In the genomic region with DNA sequence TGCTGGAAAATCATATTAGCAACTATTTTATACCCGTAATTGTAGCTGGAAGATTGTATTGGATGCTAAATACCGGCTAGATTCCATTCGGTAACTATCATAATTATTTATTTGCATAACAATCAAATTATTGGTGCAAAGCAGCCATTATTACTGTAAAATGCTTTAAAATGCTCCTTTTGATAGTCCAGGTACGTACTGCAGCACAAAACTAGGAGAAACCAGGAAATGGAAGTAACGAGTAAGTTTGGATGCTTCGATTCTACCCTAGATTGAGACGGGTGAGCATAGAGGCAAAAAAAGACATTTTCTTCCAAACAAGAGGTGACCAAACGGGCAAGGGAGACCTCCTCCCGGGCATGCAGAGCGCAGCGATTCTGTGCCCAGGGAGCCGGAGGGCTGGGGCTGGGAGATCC, we compare ENCODE assay signal across 8 cellular contexts. TPM values are rescaled to one million over a fixed set of nuclear protein-coding genes. Genes with fewer than 3 reads are reported as not detected.
DNase-seq lines count a peak whose midpoint lies in the region; ATAC-seq and TF ChIP-seq lines count a peak whose summit lies in the region.

No MANE protein-coding gene starts in this region.

- no peak overlapping the region for H2BK120ac ChIP-seq in neuronal stem cell (ENCODE audit: low read depth, low read length)

- POLR2A ChIA-PET in OCI-LY7 (lab: Charles Lee), result interaction anchor here (0.5 to 0.9 kb wide), 3 partner anchors 26 to 272 kb away, joined by 3 to 4 read pairs (median 3); no protein-coding TSS in a partner anchor

- 4 to 5% methylated on average over 12 of the region's 12 CpGs for WGBS in esophagus, 2 donors
- WGBS in neuronal stem cell (ENCODE audit: extremely low coverage in 2 of 2, insufficient read length in 2 of 2, insufficient replicate concordance in 1 of 2), 2 donors, result no CpG with 5 or more reads among the region's 12 CpGs

- H3K9me3 ChIP-seq in OCI-LY7 (ENCODE audit: low read length) (no peaks in the 10 kb centered on the region), esophagus (ENCODE audit: control insufficient read depth in 2 of 2, insufficient read depth in 1 of 2, low read depth in 1 of 2, low read length in 1 of 2) (no peaks in the 10 kb centered on the region), neuronal stem cell (replicated peaks in 1 of 2; ENCODE audit: control insufficient read depth in 2 of 2, insufficient read depth in 1 of 2, low read depth in 1 of 2, low read length in 2 of 2) (no peaks in the 10 kb centered on the region)

- peak overlapping the region; percentile 96 for H2BK5ac ChIP-seq in neuronal stem cell (ENCODE audit: low read length)

- no peak overlapping the region for H3K4ac ChIP-seq in neuronal stem cell (ENCODE audit: low read length)

- peaks cover 2% of the 10 kb centered on the region for H3K79me1 ChIP-seq in neuronal stem cell (ENCODE audit: low read depth, low read length)

- intact Hi-C loops in OCI-LY7 (cut with micrococcal nuclease; ENCODE audit: unreplicated experiment), result loop anchor here (10.0 kb wide), 1 partner anchor 178 kb away; the partner anchor contains the start of gene KIZ
- intact Hi-C loops in sciatic nerve (cut with DNase I), result no loop called here

- no peak overlapping the region for H3K14ac ChIP-seq in neuronal stem cell (ENCODE audit: low read length)

- H3K27ac ChIP-seq in 22Rv1, result peak overlapping the region; percentile 86
- peak overlapping the region; percentile 72 for H3K27ac ChIP-seq in OCI-LY7 (ENCODE audit: low read depth, low read length, poor library complexity, severe bottlenecking)
- peak overlapping the region; percentile 94 to 95 for H3K27ac ChIP-seq in esophagus (ENCODE audit: low read depth in 2 of 2, low read length in 1 of 2)
- peak overlapping the region; percentile 57 for H3K27ac ChIP-seq in neuronal stem cell (replicated peaks; ENCODE audit: low read length)

- H3K4me1 ChIP-seq in OCI-LY7 (ENCODE audit: insufficient read depth, low read length, poor library complexity, severe bottlenecking) (peaks cover 17% of the 10 kb centered on the region), esophagus (ENCODE audit: control insufficient read depth in 2 of 2, insufficient read depth in 2 of 2, low read length in 1 of 2) (peaks cover 0 to 2% of the 10 kb centered on the region in 2 donors), neuronal stem cell (ENCODE audit: control insufficient read depth in 2 of 2, insufficient read depth in 1 of 2, low read depth in 1 of 2, low read length in 2 of 2) (peaks cover 0 to 3% of the 10 kb centered on the region in 2 donors)

- H3K4me3 ChIP-seq in OCI-LY7 (ENCODE audit: low read depth, low read length, poor library complexity, severe bottlenecking) (peak overlapping the region; percentile 95), esophagus (ENCODE audit: low read depth in 1 of 2, low read length in 2 of 2) (peak overlapping the region; percentile 66 to 90), neuronal stem cell (ENCODE audit: low read length in 2 of 2) (peak overlapping the region; percentile 57 to 90)

- H4K20me1 ChIP-seq in OCI-LY7 (ENCODE audit: insufficient read depth, low read length), result peaks cover 16% of the 10 kb centered on the region; the same call in 1 of the 2 replicates

- H3K36me3 ChIP-seq in OCI-LY7 (ENCODE audit: insufficient read depth, low read length) (peaks cover 18% of the 10 kb centered on the region), esophagus (ENCODE audit: control insufficient read depth in 2 of 2, insufficient read depth in 2 of 2, low read length in 1 of 2) (no peaks in the 10 kb centered on the region), neuronal stem cell (replicated peaks in 1 of 2; ENCODE audit: control insufficient read depth in 2 of 2, insufficient read depth in 2 of 2, low read length in 2 of 2) (peaks cover 0 to 8% of the 10 kb centered on the region in 2 donors)

- H3K4me2 ChIP-seq in OCI-LY7 (ENCODE audit: low read length) (peak overlapping the region; percentile 92), neuronal stem cell (ENCODE audit: insufficient read depth, low read length, poor library complexity, severe bottlenecking) (peak overlapping the region; percentile 50)

- H3K79me2 ChIP-seq in OCI-LY7 (ENCODE audit: insufficient read depth, low read depth, low read length), result peaks cover 45% of the 10 kb centered on the region

- CTCF ChIA-PET in OCI-LY7 (lab: Charles Lee; ENCODE audit: unreplicated experiment), result interaction anchor here (0.6 kb wide), 1 partner anchor 662 kb away, joined by 3 read pairs; no protein-coding TSS in a partner anchor

- no peak overlapping the region for H2AK5ac ChIP-seq in neuronal stem cell (ENCODE audit: low read depth, low read length)

- no peak overlapping the region for H2BK15ac ChIP-seq in neuronal stem cell (ENCODE audit: low read length)

- H2BK12ac ChIP-seq in neuronal stem cell (ENCODE audit: low read length), result no peak overlapping the region

- H3K27me3 ChIP-seq in esophagus (ENCODE audit: control insufficient read depth in 1 of 2, insufficient read depth in 2 of 2, low read length in 2 of 2) (no peaks in the 10 kb centered on the region), neuronal stem cell (ENCODE audit: control insufficient read depth in 3 of 3, insufficient read depth in 3 of 3, low read depth in 1 of 3, low read length in 3 of 3) (peaks cover 0 to 13% (median 0%) of the 10 kb centered on the region in 3 experiments)

- peak overlapping the region; percentile 98 for H3K18ac ChIP-seq in neuronal stem cell (ENCODE audit: low read length)

- BruUV-seq in OCI-LY7 (replicated peaks; lab: Mats Ljungman, UMichigan), result TSS peak; percentile 93

- H4K91ac ChIP-seq in neuronal stem cell (ENCODE audit: low read depth, low read length, poor library complexity), result no peak overlapping the region

- DNase-seq in OCI-LY7 (ENCODE audit: low spot score) (no peak), neuronal stem cell (ENCODE audit: low spot score) (no peak), GM20000 (ENCODE audit: low spot score) (no peak), SHP77 treated with DMSO at 0.1 percent for 48 hours (lab: John Stamatoyannopoulos, UW) (no peak), sciatic nerve (ENCODE audit: low spot score) (no peak)

- H3K9me2 ChIP-seq in OCI-LY7 (ENCODE audit: insufficient read depth, low read length), result no peaks in the 10 kb centered on the region

- peak overlapping the region; percentile 92 for H2AFZ ChIP-seq in OCI-LY7 (ENCODE audit: low read length)
- peak overlapping the region; percentile 96 for H2AFZ ChIP-seq in neuronal stem cell (ENCODE audit: low read length)

- ATAC-seq in GM21390 (IDR thresholded peaks at IDR 0.05; ENCODE audit: unreplicated experiment), result peak; percentile 32
- ATAC-seq in sciatic nerve, result no peak

- no peak overlapping the region for H4K8ac ChIP-seq in neuronal stem cell (ENCODE audit: low read depth, low read length)

- TF ChIP-seq CTCF in 22Rv1 (IDR thresholded peaks at IDR 0.05), result no peak
- TF ChIP-seq CTCF in OCI-LY7 (conservative IDR thresholded peaks at IDR 0.05; ENCODE audit: low read length), result no peak
- no peak for TF ChIP-seq CTCF in GM20000 (IDR thresholded peaks at IDR 0.05; ENCODE audit: extremely low read depth, missing control alignments)

- peak overlapping the region; percentile 99 for H3K23ac ChIP-seq in neuronal stem cell (ENCODE audit: low read depth, low read length, poor library complexity)

- H3K9ac ChIP-seq in neuronal stem cell (ENCODE audit: low read depth, low read length, poor library complexity), result peak overlapping the region; percentile 99

RNA-seq across cellular contexts. Expression of gene XRN2, which starts 0.5 kb away (rescaled TPM):
- total RNA-seq in OCI-LY7 (2014; rRNA removed; shearing (Covaris generic)), result 43.7 and 47.9 TPM in 2 replicates
- 47.9 and 50.3 TPM in 2 replicates for total RNA-seq in OCI-LY7 (2022)
- polyA plus RNA-seq in esophagus, result 10 to 100 TPM in 1 of 2 donors, 1 to 10 TPM in 1; 5.2 to 20.1 TPM
- polyA plus RNA-seq in neuronal stem cell (2013, experiment 1 of 2), result 83.4 TPM
- 85.0 TPM for polyA plus RNA-seq in neuronal stem cell (2013, experiment 2 of 2)
- total RNA-seq in sciatic nerve, result 45.3 TPM
